Comparison of ENCODE assay signal across 8 cellular contexts in genomic region chr3:141410408-141410807, GRCh38. TPM values are rescaled to one million over a fixed set of nuclear protein-coding genes. Genes with fewer than 3 reads are reported as not detected.
DNase-seq lines count a peak whose midpoint lies in the region; ATAC-seq and TF ChIP-seq lines count a peak whose summit lies in the region.

No MANE protein-coding gene starts in this region.

- no TSS peak for BruUV-seq in Panc1 (replicated peaks; lab: Mats Ljungman, UMichigan)

- peaks cover 15% of the 10 kb centered on the region for H3K36me3 ChIP-seq in DOHH2 (ENCODE audit: control insufficient read depth, low read length)
- 0 out of 2 replicates have a peak, but pooled peaks cover 4% of the 10 kb centered on the region for H3K36me3 ChIP-seq in Panc1 (ENCODE audit: control insufficient read depth, insufficient read depth, low read length)
- peaks cover 0 to 60% (median 0%) of the 10 kb centered on the region in 3 donors for H3K36me3 ChIP-seq in esophagus squamous epithelium
- no peaks in the 10 kb centered on the region for H3K36me3 ChIP-seq in ovary

- H3K27ac ChIP-seq in DOHH2 (ENCODE audit: low read depth, low read length): no peak overlapping the region
- peak overlapping the region; percentile 89 for H3K27ac ChIP-seq in Panc1 (ENCODE audit: low read length)
- H3K27ac ChIP-seq in esophagus squamous epithelium: peak overlapping the region; percentile 87 to 97 (median 92)
- H3K27ac ChIP-seq in ovary: peak overlapping the region; percentile 58 to 90

- peak in 1 of 4 donors; percentile 2 for TF ChIP-seq POLR2A in esophagus squamous epithelium (IDR thresholded peaks at IDR 0.05)
- no peak for TF ChIP-seq POLR2A in ovary (IDR thresholded peaks at IDR 0.05)

- in situ Hi-C loops in Panc1 (cut with HindIII; ENCODE audit: low pct_unique_long_range_greater_than_20kb, low sequenced_read_pairs): no loop called here

- intact Hi-C loops in Panc1 (cut with micrococcal nuclease; ENCODE audit: unreplicated experiment): no loop called here
- intact Hi-C loops in esophagus squamous epithelium (cut with DNase I): no loop called here
- intact Hi-C loops in ovary (cut with DNase I): loop anchor here in 2 of 4 donors (5.0 kb wide), 2 partner anchors 38 to 43 kb away; partner anchors contain the start of gene ZBTB38 (in 1 of the 2)

- H3K4me2 ChIP-seq in DOHH2 (ENCODE audit: low read length): peak overlapping the region; percentile 70; the same call in 1 of the 2 replicates

- H4K20me1 ChIP-seq in DOHH2 (ENCODE audit: control insufficient read depth, insufficient read depth, low read depth, low read length): no peaks in the 10 kb centered on the region

- CTCF ChIA-PET in Panc1 (lab: Charles Lee): interaction anchor here (0.6 to 1.6 kb wide), 2 partner anchors 32 to 49 kb away, joined by 4 read pairs; no protein-coding TSS in a partner anchor

- H3K27me3 ChIP-seq in DOHH2 (ENCODE audit: control insufficient read depth, low read length) (no peaks in the 10 kb centered on the region), Panc1 (ENCODE audit: control insufficient read depth, insufficient read depth, low read length) (no peaks in the 10 kb centered on the region), esophagus squamous epithelium (no peaks in the 10 kb centered on the region), ovary (no peaks in the 10 kb centered on the region)

- no peaks in the 10 kb centered on the region for H3K9me3 ChIP-seq in DOHH2 (ENCODE audit: control insufficient read depth, insufficient read depth, low read length)
- no peaks in the 10 kb centered on the region for H3K9me3 ChIP-seq in Panc1 (ENCODE audit: control insufficient read depth, insufficient read depth, low read depth, low read length)
- no peaks in the 10 kb centered on the region for H3K9me3 ChIP-seq in esophagus squamous epithelium
- no peaks in the 10 kb centered on the region for H3K9me3 ChIP-seq in ovary

- no peak for TF ChIP-seq EP300 in ovary (IDR thresholded peaks at IDR 0.05)

- TF ChIP-seq CTCF in DOHH2 (IDR thresholded peaks at IDR 0.05; ENCODE audit: low read depth, low read length, poor library complexity, severe bottlenecking): no peak
- peak; percentile 11; the same call in 1 of the 2 replicates for TF ChIP-seq CTCF in Panc1 (IDR thresholded peaks at IDR 0.05)
- TF ChIP-seq CTCF in esophagus squamous epithelium (IDR thresholded peaks at IDR 0.05): no peak
- TF ChIP-seq CTCF in ovary (IDR thresholded peaks at IDR 0.05): no peak

- POLR2A ChIA-PET in Panc1 (lab: Charles Lee): no interaction called here

- H3K4me1 ChIP-seq in DOHH2 (ENCODE audit: control insufficient read depth, low read length): peaks cover 32% of the 10 kb centered on the region
- peaks cover 39% of the 10 kb centered on the region for H3K4me1 ChIP-seq in Panc1 (ENCODE audit: control insufficient read depth, insufficient read depth, low read length)
- peaks cover 27 to 97% (median 55%) of the 10 kb centered on the region in 3 donors for H3K4me1 ChIP-seq in esophagus squamous epithelium
- peaks cover 28% of the 10 kb centered on the region for H3K4me1 ChIP-seq in ovary (ENCODE audit: insufficient read depth)

- no peak overlapping the region; the same call in 1 of the 2 replicates for H3K4me3 ChIP-seq in DOHH2 (ENCODE audit: low read length)
- H3K4me3 ChIP-seq in Panc1 (ENCODE audit: low read depth in 2 of 2, low read length in 2 of 2): peak overlapping the region in 1 of 2 experiments; percentile 24; a peak in 2 of 4 replicates
- H3K4me3 ChIP-seq in esophagus squamous epithelium: no peak overlapping the region
- no peak overlapping the region for H3K4me3 ChIP-seq in ovary

- H3F3A ChIP-seq in DOHH2 (ENCODE audit: control insufficient read depth, insufficient read depth): no peaks in the 10 kb centered on the region

- no peaks in the 10 kb centered on the region for H3K9me2 ChIP-seq in DOHH2 (replicated peaks; ENCODE audit: control insufficient read depth, low read length)

- 17 to 66% methylated on average over 3 of the region's 3 CpGs for WGBS in esophagus squamous epithelium, 2 donors
- 0 to 2% (median 1%) methylated on average over 3 of the region's 3 CpGs for WGBS in ovary, 3 donors

- H3K79me2 ChIP-seq in DOHH2 (ENCODE audit: control insufficient read depth, low read length): no peaks in the 10 kb centered on the region

- DNase-seq in Panc1 (ENCODE audit: low read depth, low spot score) (no peak), esophagus squamous epithelium (lab: John Stamatoyannopoulos, UW) (no peak), ovary (peak in 4 of 5 donors; percentile 50 to 66 (median 52)), NCI-H1694 (lab: John Stamatoyannopoulos, UW) (no peak), GM19240 (ENCODE audit: insufficient read length, low spot score) (no peak), NCI-H2227 (lab: John Stamatoyannopoulos, UW; ENCODE audit: unreplicated experiment) (no peak)
- DNase-seq in activated effector memory CD4-positive, alpha-beta T cell treated with anti-CD3 and anti-CD28 coated beads, Interleukin-2, amount 50 U/mL, for 16 hours: no peak

- peak; percentile 68 for ATAC-seq in Panc1

RNA-seq across cellular contexts. Expression of gene ZBTB38, which starts 42.1 kb away (rescaled TPM):
- total RNA-seq in Panc1 (2021; ENCODE audit: unreplicated experiment) (46.7 TPM), esophagus squamous epithelium (10 to 100 TPM; 15.6 to 54.4 (median 33.1) TPM), ovary (100 to 1,000 TPM in 2 of 7 donors, 10 to 100 TPM in 5; 77.5 to 125 (median 84.4) TPM)
- 34.0 TPM for polyA plus RNA-seq in Panc1 (2012; ENCODE audit: insufficient read length)
- polyA plus RNA-seq in ovary: 10 to 100 TPM; 23.2 to 43.0 TPM

Comparison
In these comparisons a context has a peak if more than half of its experiments do, and no peak if none do; other contexts are left out.
1. DNase-seq: peak in ovary (4 of 5); none in Panc1 (single experiment), esophagus squamous epithelium (single experiment), NCI-H1694 (single experiment), GM19240 (single experiment), activated effector memory CD4-positive, alpha-beta T cell treated with anti-CD3 and anti-CD28 coated beads, Interleukin-2, amount 50 U/mL, for 16 hours (single experiment) and NCI-H2227 (single experiment).